ENCODE assay signal across 26 cellular contexts in the genomic region with DNA sequence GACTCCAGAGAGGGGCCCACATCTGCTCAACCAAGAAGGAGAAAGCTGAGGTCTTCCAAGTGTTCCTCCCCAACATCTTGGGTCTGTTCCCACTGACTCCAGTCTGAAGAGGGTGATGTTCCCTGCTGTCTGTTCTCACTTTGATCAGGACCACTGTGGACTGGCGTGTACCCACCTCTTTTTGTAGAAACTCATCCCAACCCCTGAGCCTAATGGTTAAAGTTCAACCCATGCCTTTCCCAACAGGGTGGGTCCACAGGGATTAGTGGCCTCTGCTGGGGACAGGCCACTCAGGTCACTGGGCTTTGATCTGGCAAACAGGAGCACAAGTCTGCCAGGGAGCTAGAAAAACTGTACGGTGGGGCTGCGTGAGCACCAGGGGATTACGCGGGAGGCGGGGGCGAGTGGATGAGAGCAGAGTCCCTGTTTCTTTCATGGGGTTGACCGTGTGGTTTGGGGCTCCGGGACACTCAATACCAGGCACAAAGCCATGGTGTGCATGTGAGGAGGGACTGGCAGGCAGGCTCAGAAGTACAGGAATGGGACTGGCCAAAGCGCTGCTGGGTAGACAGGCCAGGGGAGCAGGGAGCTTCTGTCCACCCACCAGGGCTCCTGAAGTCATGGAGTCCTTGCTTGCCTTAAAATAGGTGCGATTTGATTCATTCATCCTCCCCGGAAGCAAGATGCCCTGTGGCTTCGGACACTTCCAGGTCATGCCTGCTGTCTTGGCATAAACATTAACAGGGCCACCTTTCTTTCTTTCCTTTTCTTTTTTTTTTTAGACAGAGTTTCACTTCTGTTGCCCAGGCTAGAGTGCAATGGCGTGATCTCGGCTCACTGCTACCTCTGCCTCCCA. TPM values are rescaled to one million over a fixed set of nuclear protein-coding genes. Genes with fewer than 3 reads are reported as not detected.
"Had no signal": no experiment of that assay in that cellular context is flagged by ENCODE, and none has a peak within 500 bp of the region (broad histone marks: within the 10 kb centered on the region; RNA-seq: fewer than 3 reads in every experiment).

Gene CA5A, minus strand, starts transcription at position 155 of the 856 bp plus-strand sequence. Its CDS starts 79 bp downstream, at position 76.

- H3K27ac ChIP-seq: colonic mucosa, esophagus muscularis mucosa, lower lobe of right lung, sigmoid colon, transverse colon, uterus had no signal

- H3K9me3 ChIP-seq: colonic mucosa, esophagus muscularis mucosa, lower lobe of right lung, sigmoid colon, transverse colon, uterus had no signal

- ATAC-seq: lower lobe of right lung; naive thymus-derived CD4-positive, alpha-beta T cell had no signal

- H3K4me3 Mint-ChIP-seq: activated CD4-positive, alpha-beta memory T cell treated with anti-CD3 and anti-CD28 coated beads for 36 hours; activated naive CD4-positive, alpha-beta T cell treated with anti-CD3 and anti-CD28 coated beads for 36 hours; stimulated activated naive CD8-positive, alpha-beta T cell treated with anti-CD3 and anti-CD28 coated beads, Interleukin-15, Interleukin-2, amounts not matched to agents 100 ng/mL and 50 ng/mL, for 24 hours; T-helper 1 cell treated with Interleukin-12 subunit alpha and Interleukin-12 subunit beta and Interleukin-4 antibody, amounts not matched to agents 30 μg/mL and 1 μg/mL, for 36 hours had no signal

- H3K9me3 Mint-ChIP-seq: T-helper 1 cell treated with Interleukin-12 subunit alpha and Interleukin-12 subunit beta and Interleukin-4 antibody, amounts not matched to agents 30 μg/mL and 1 μg/mL, for 36 hours had no signal

- H3K27ac Mint-ChIP-seq: activated CD4-positive, alpha-beta memory T cell treated with anti-CD3 and anti-CD28 coated beads for 36 hours; activated naive CD4-positive, alpha-beta T cell treated with anti-CD3 and anti-CD28 coated beads for 36 hours; stimulated activated naive CD8-positive, alpha-beta T cell treated with anti-CD3 and anti-CD28 coated beads, Interleukin-15, Interleukin-2, amounts not matched to agents 100 ng/mL and 50 ng/mL, for 24 hours; T-helper 1 cell treated with Interleukin-12 subunit alpha and Interleukin-12 subunit beta and Interleukin-4 antibody, amounts not matched to agents 30 μg/mL and 1 μg/mL, for 36 hours had no signal

- H3K36me3 Mint-ChIP-seq: activated CD4-positive, alpha-beta memory T cell treated with anti-CD3 and anti-CD28 coated beads for 36 hours; naive thymus-derived CD4-positive, alpha-beta T cell had no signal

- H3K4me2 ChIP-seq: smooth muscle cell had no signal

- H3K27me3 ChIP-seq: colonic mucosa, transverse colon, uterus had no signal

- H3K4me1 ChIP-seq: colonic mucosa, esophagus muscularis mucosa, lower lobe of right lung, sigmoid colon, transverse colon, uterus had no signal

- H3K4me3 ChIP-seq: colonic mucosa, esophagus muscularis mucosa, lower lobe of right lung, sigmoid colon, smooth muscle cell, transverse colon, uterus had no signal

- H3K27me3 Mint-ChIP-seq: activated CD4-positive, alpha-beta memory T cell treated with anti-CD3 and anti-CD28 coated beads for 36 hours; stimulated activated naive CD8-positive, alpha-beta T cell treated with anti-CD3 and anti-CD28 coated beads, Interleukin-15, Interleukin-2, amounts not matched to agents 100 ng/mL and 50 ng/mL, for 24 hours had no signal

- DNase-seq: activated CD4-positive, alpha-beta memory T cell treated with anti-CD3 and anti-CD28 coated beads for 36 hours; activated CD4-positive, alpha-beta T cell treated with anti-CD3 and anti-CD28 coated beads for 4 hours; activated CD4-positive, CD25-positive, alpha-beta regulatory T cell; activated effector memory CD4-positive, alpha-beta T cell treated with Interleukin-2 at 50 U/mL for 16 hours; activated naive CD4-positive, alpha-beta T cell treated with anti-CD3 and anti-CD28 coated beads for 36 hours; activated T-cell treated with anti-CD3 and anti-CD28 coated beads, Interleukin-2, amount 50 U/mL, for 48 hours; amygdala; colonic mucosa; hypothalamus; lower lobe of right lung; mesendoderm; naive thymus-derived CD4-positive, alpha-beta T cell; occipital lobe; posterior cingulate gyrus; sigmoid colon; stimulated activated CD4-positive, alpha-beta T cell treated with anti-CD3 and anti-CD28 coated beads, Interleukin-15, amount 100 ng/mL, for 24 hours; stimulated activated CD8-positive, alpha-beta memory T cell treated with anti-CD3 and anti-CD28 coated beads, Interleukin-4, amount 100 ng/mL, for 48 hours; T1000; transverse colon; uterus had no signal

- H3K36me3 ChIP-seq: colonic mucosa, esophagus muscularis mucosa, lower lobe of right lung, sigmoid colon, transverse colon, uterus had no signal

RNA-seq across cellular contexts. Expression of gene CA5A, which starts in this region (rescaled TPM):
- total RNA-seq: activated CD4-positive, alpha-beta memory T cell treated with anti-CD3 and anti-CD28 coated beads for 36 hours; activated naive CD4-positive, alpha-beta T cell treated with anti-CD3 and anti-CD28 coated beads for 36 hours; bronchial epithelial cell; colonic mucosa; esophagus muscularis mucosa; frontal cortex; naive thymus-derived CD4-positive, alpha-beta T cell; occipital lobe; sigmoid colon; smooth muscle cell; transverse colon; uterus had no signal
- polyA plus RNA-seq: naive thymus-derived CD4-positive, alpha-beta T cell; sigmoid colon; smooth muscle cell had no signal
